In the genomic region with DNA sequence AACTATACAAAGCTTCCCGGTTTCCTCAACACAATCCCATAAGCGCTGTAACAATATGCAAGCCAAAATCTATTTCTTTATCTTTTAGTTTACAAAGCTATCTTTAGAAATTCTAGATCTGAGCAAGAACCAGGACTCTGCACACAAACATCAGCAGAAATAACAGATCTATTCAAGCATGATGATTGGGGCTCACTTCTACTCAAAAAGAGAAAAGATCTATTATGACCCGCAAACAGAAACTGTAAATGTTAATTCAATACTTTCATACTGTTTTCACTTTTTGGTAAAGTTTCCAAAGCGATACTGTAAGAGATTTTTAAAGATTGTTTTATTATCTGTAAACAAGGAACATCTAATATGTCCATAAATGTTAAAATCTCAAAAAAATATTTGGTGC, we compare ENCODE assay signal across 8 cellular contexts.
A peak's percentile ranks its signal among the peaks of the same experiment; 100 is the strongest.
DNase-seq lines count a peak whose midpoint lies in the region; ATAC-seq and TF ChIP-seq lines count a peak whose summit lies in the region.

No MANE protein-coding gene starts in this region.

- H3K4me1 ChIP-seq in CD8-positive, alpha-beta memory T cell (ENCODE audit: insufficient read depth, low read length): peaks cover 40% of the 10 kb centered on the region

- ATAC-seq in HG03342 (IDR thresholded peaks at IDR 0.05; ENCODE audit: unreplicated experiment) (peak; percentile 36), GM18502 (IDR thresholded peaks at IDR 0.05; ENCODE audit: poor library complexity, unreplicated experiment) (no peak)
- ATAC-seq in central memory CD8-positive, alpha-beta T cell (replicated peaks; ENCODE audit: extremely low read depth, poor library complexity, severe bottlenecking): no peak

- CTCF ChIA-PET in CD8-positive, alpha-beta memory T cell (lab: Charles Lee): interaction anchor here (3.0 kb wide), 1 partner anchor 63 kb away, joined by 25 read pairs; no protein-coding TSS in a partner anchor

- H3K4me3 ChIP-seq in CD8-positive, alpha-beta memory T cell (ENCODE audit: low read length): peak overlapping the region; percentile 71

- no peaks in the 10 kb centered on the region for H3K9me3 ChIP-seq in CD8-positive, alpha-beta memory T cell (ENCODE audit: low read length)

- H3K27ac Mint-ChIP-seq in CD8-positive, alpha-beta memory T cell: peak overlapping the region; percentile 94 to 100 (median 98)
- H3K27ac Mint-ChIP-seq in central memory CD8-positive, alpha-beta T cell (ENCODE audit: low read depth): peak overlapping the region; percentile 87
- no peak overlapping the region for H3K27ac Mint-ChIP-seq in nephron

- TF ChIP-seq CTCF in nephron (IDR thresholded peaks at IDR 0.05; ENCODE audit: unreplicated experiment in 3 of 3): no peak

- H3K36me3 ChIP-seq in CD8-positive, alpha-beta memory T cell (ENCODE audit: insufficient read depth, low read length): no peaks in the 10 kb centered on the region

- no peak for DNase-seq in CD8-positive, alpha-beta memory T cell
- DNase-seq in central memory CD8-positive, alpha-beta T cell (ENCODE audit: low spot score in 2 of 2): no peak
- DNase-seq in NCI-H2171 treated with DMSO at 0.1 percent for 48 hours (lab: John Stamatoyannopoulos, UW) (no peak), NCI-H2107 treated with DMSO at 0.1 percent for 48 hours (lab: John Stamatoyannopoulos, UW; ENCODE audit: unreplicated experiment) (no peak), mucosa of gallbladder (ENCODE audit: low spot score) (no peak)

- peaks cover 0 to 15% (median 5%) of the 10 kb centered on the region in 3 donors for H3K36me3 Mint-ChIP-seq in CD8-positive, alpha-beta memory T cell
- H3K36me3 Mint-ChIP-seq in central memory CD8-positive, alpha-beta T cell (ENCODE audit: insufficient read depth): peaks cover 9% of the 10 kb centered on the region
- no peaks in the 10 kb centered on the region for H3K36me3 Mint-ChIP-seq in nephron (ENCODE audit: low read depth)

- POLR2A ChIA-PET in CD8-positive, alpha-beta memory T cell (lab: Charles Lee): interaction anchor here (0.7 to 3.4 kb wide), 3 partner anchors 8 to 118 kb away, joined by 3 to 22 read pairs (median 9); no protein-coding TSS in a partner anchor

- peaks cover 0 to 2% of the 10 kb centered on the region in 2 donors for H3K27me3 Mint-ChIP-seq in CD8-positive, alpha-beta memory T cell
- no peaks in the 10 kb centered on the region for H3K27me3 Mint-ChIP-seq in central memory CD8-positive, alpha-beta T cell
- peaks cover 3% of the 10 kb centered on the region for H3K27me3 Mint-ChIP-seq in nephron (ENCODE audit: low read depth)

- no peaks in the 10 kb centered on the region for H3K27me3 ChIP-seq in CD8-positive, alpha-beta memory T cell (ENCODE audit: insufficient read depth, low read length, poor library complexity, severe bottlenecking)

- peak overlapping the region; percentile 81 for H3K27ac ChIP-seq in CD8-positive, alpha-beta memory T cell (ENCODE audit: low read depth, low read length)

- H3K9me3 Mint-ChIP-seq in CD8-positive, alpha-beta memory T cell: no peaks in the 10 kb centered on the region
- no peaks in the 10 kb centered on the region for H3K9me3 Mint-ChIP-seq in central memory CD8-positive, alpha-beta T cell
- no peaks in the 10 kb centered on the region for H3K9me3 Mint-ChIP-seq in nephron

- peak overlapping the region; percentile 92 to 99 (median 99) for H3K4me3 Mint-ChIP-seq in CD8-positive, alpha-beta memory T cell
- peak overlapping the region; percentile 93 for H3K4me3 Mint-ChIP-seq in central memory CD8-positive, alpha-beta T cell
- H3K4me3 Mint-ChIP-seq in nephron: peak overlapping the region; percentile 71 to 90 (median 82)

- H3K4me1 Mint-ChIP-seq in CD8-positive, alpha-beta memory T cell: peaks cover 58 to 76% (median 72%) of the 10 kb centered on the region in 3 donors
- H3K4me1 Mint-ChIP-seq in central memory CD8-positive, alpha-beta T cell: peaks cover 45% of the 10 kb centered on the region
- peaks cover 12% of the 10 kb centered on the region for H3K4me1 Mint-ChIP-seq in nephron

Comparison
In these comparisons a context has a peak if more than half of its experiments do, and no peak if none do; other contexts are left out.
1. H3K27ac Mint-ChIP-seq: peak in CD8-positive, alpha-beta memory T cell (8 of 8) and central memory CD8-positive, alpha-beta T cell (single experiment); none in nephron (0 of 3).
2. Peak in every context shown above with its lines, with median percentiles within 50 percentile points of each other: H3K4me3 Mint-ChIP-seq.